ENCODE assay signal across 19 cellular contexts in genomic region chr2:65658871-65659270, GRCh38.
DNase-seq lines count a peak whose midpoint lies in the region; ATAC-seq, FAIRE-seq and TF ChIP-seq lines count a peak whose summit lies in the region.
"Had no signal": no experiment of that assay in that cellular context is flagged by ENCODE, and none has a peak within 500 bp of the region (broad histone marks: within the 10 kb centered on the region; RNA-seq: fewer than 3 reads in every experiment).

No MANE protein-coding gene starts in this region.

- H3K14ac ChIP-seq in mesenchymal stem cell (ENCODE audit: low read length in 2 of 2): no peak overlapping the region

- H4K8ac ChIP-seq in mesenchymal stem cell (ENCODE audit: low read length): no peak overlapping the region

- DNase-seq in AG08395 (ENCODE audit: low spot score): peak; percentile 11
- peak; percentile 15 for DNase-seq in HT1080 (ENCODE audit: low read depth)
- DNase-seq in amniotic epithelial cell (ENCODE audit: low read depth): peak; percentile 35
- peak; percentile 22 for DNase-seq in mesenchymal stem cell
- DNase-seq in foreskin melanocyte: no peak
- DNase-seq in pancreas: no peak
- DNase-seq in NCI-H446 treated with DMSO at 0.1 percent for 48 hours (lab: John Stamatoyannopoulos, UW): no peak
- DNase-seq: activated effector memory CD4-positive, alpha-beta T cell treated with Interleukin-2 at 50 U/mL for 16 hours; activated naive CD8-positive, alpha-beta T cell treated with anti-CD3 and anti-CD28 coated beads, Interleukin-2, amount 50 U/mL, for 24 hours; CD4-positive, alpha-beta memory T cell; DMS53; left colon; midbrain; NCI-H1436 treated with DMSO at 0.1 percent for 48 hours; stimulated activated CD8-positive, alpha-beta memory T cell treated with anti-CD3 and anti-CD28 coated beads, Interleukin-4, amount 100 ng/mL, for 48 hours had no signal

- no peak overlapping the region for H3K4me2 ChIP-seq in mesenchymal stem cell (ENCODE audit: low read length, poor library complexity, severe bottlenecking)

- peak overlapping the region in 1 of 2 experiments; percentile 18 for H3K23ac ChIP-seq in mesenchymal stem cell (ENCODE audit: low read length in 2 of 2)

- peak overlapping the region; percentile 14 for H2AK5ac ChIP-seq in mesenchymal stem cell (ENCODE audit: low read length, severe bottlenecking)

- H3K27me3 ChIP-seq in mesenchymal stem cell (ENCODE audit: control insufficient read depth in 1 of 2, insufficient read depth in 1 of 2, low read length in 2 of 2) (peaks cover 0 to 47% of the 10 kb centered on the region in 2 experiments), pancreas (no peaks in the 10 kb centered on the region)
- H3K27me3 ChIP-seq: cardiac muscle cell had no signal

- H2AFZ ChIP-seq in mesenchymal stem cell (ENCODE audit: low read depth, low read length): no peak overlapping the region

- no peaks in the 10 kb centered on the region for H3K79me1 ChIP-seq in mesenchymal stem cell (replicated peaks; ENCODE audit: low read length, poor library complexity, severe bottlenecking)

- H2BK12ac ChIP-seq in mesenchymal stem cell (ENCODE audit: low read length in 2 of 2): peak overlapping the region in 1 of 2 experiments; percentile 24

- TF ChIP-seq CTCF in pancreas (IDR thresholded peaks at IDR 0.05): no peak

- H3K4me3 ChIP-seq in mesenchymal stem cell (ENCODE audit: insufficient read depth in 1 of 2, low read depth in 1 of 2, low read length in 2 of 2) (no peak overlapping the region), pancreas (no peak overlapping the region)
- H3K4me3 ChIP-seq: cardiac muscle cell had no signal

- intact Hi-C loops in pancreas (cut with DNase I): no loop called here

- no peak for ATAC-seq in pancreas
- ATAC-seq in GM21447 (IDR thresholded peaks at IDR 0.05; ENCODE audit: unreplicated experiment): no peak
- ATAC-seq: activated naive CD8-positive, alpha-beta T cell treated with anti-CD3 and anti-CD28 coated beads, Interleukin-2, amount 50 U/mL, for 24 hours; left colon had no signal

- WGBS in mesenchymal stem cell: 48% methylated on average over 2 of the region's 3 CpGs
- 92% methylated on average over 3 of the region's 3 CpGs for WGBS in pancreas, 2 donors

- H2BK5ac ChIP-seq in mesenchymal stem cell (ENCODE audit: low read depth, low read length, poor library complexity, severe bottlenecking): no peak overlapping the region

- no peak overlapping the region for H2BK120ac ChIP-seq in mesenchymal stem cell (ENCODE audit: low read depth, low read length)

- peak overlapping the region; percentile 51 for H3K27ac ChIP-seq in mesenchymal stem cell (ENCODE audit: low read length, poor library complexity, severe bottlenecking)
- H3K27ac ChIP-seq in pancreas: no peak overlapping the region
- H3K27ac ChIP-seq: cardiac muscle cell, epithelial cell of prostate had no signal

- no peak overlapping the region for H3K18ac ChIP-seq in mesenchymal stem cell (ENCODE audit: low read depth in 1 of 2, low read length in 2 of 2)

- no peak for FAIRE-seq in pancreas (lab: Jason Lieb, UNC)
- FAIRE-seq: frontal cortex had no signal

- no peak overlapping the region for H4K91ac ChIP-seq in mesenchymal stem cell (ENCODE audit: low read length)

- no peak overlapping the region for H3K9ac ChIP-seq in mesenchymal stem cell (ENCODE audit: low read length)

- H3K36me3 ChIP-seq in mesenchymal stem cell (ENCODE audit: control insufficient read depth in 1 of 2, insufficient read depth in 2 of 2, low read depth in 1 of 2, low read length in 2 of 2): no peaks in the 10 kb centered on the region
- no peaks in the 10 kb centered on the region for H3K36me3 ChIP-seq in pancreas
- H3K36me3 ChIP-seq: cardiac muscle cell had no signal

- no peak overlapping the region for H2BK15ac ChIP-seq in mesenchymal stem cell (ENCODE audit: low read depth, poor library complexity, severe bottlenecking)

- peaks cover 19% of the 10 kb centered on the region for H3K4me1 ChIP-seq in mesenchymal stem cell (ENCODE audit: control insufficient read depth, insufficient read depth, low read depth, low read length)
- H3K4me1 ChIP-seq in pancreas: peaks cover 0 to 9% (median 4%) of the 10 kb centered on the region in 3 donors

- H3K9me3 ChIP-seq in mesenchymal stem cell (ENCODE audit: control insufficient read depth, low read length) (no peaks in the 10 kb centered on the region), pancreas (no peaks in the 10 kb centered on the region)

- H3K4ac ChIP-seq in mesenchymal stem cell (ENCODE audit: low read depth in 1 of 2, low read length in 2 of 2): no peak overlapping the region

Comparison
In these comparisons a context has a peak if more than half of its experiments do, and no peak if none do; other contexts are left out.
1. DNase-seq: peak in AG08395 (single experiment), HT1080 (single experiment), amniotic epithelial cell (single experiment) and mesenchymal stem cell (single experiment); none in foreskin melanocyte (single experiment), pancreas (0 of 6) and NCI-H446 treated with DMSO at 0.1 percent for 48 hours (single experiment).